In the genomic region with DNA sequence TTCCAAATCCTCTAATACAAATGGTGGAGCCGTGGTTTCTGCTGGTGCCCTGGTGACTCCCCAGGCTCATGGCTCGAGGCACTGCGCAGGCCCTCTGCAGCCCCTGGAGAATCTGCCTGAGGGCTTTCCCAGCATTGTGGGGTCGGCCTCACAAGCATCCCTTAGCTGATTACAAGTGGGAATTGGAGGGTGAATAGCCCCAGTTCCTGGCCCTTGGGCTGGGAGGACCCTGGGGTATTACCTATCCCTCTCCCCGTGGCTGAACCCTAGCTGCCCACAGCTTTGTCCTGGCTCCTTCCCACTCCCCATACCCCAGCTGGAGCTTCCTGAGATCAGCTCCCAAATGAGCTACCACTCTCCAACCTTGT, we compare ENCODE assay signal across 1 cellular context.
TF ChIP-seq lines count a peak whose summit lies in the region.

No MANE protein-coding gene starts in this region.

TF ChIP-seq in H1, 55 proteins besides CTCF, POLR2A, EP300 and RAD21:
- TF ChIP-seq JUND (IDR thresholded peaks at IDR 0.05; ENCODE audit: low read length) = no peak
- TF ChIP-seq RBBP5 (IDR thresholded peaks at IDR 0.05; ENCODE audit: borderline replicate concordance, low read depth, low read length) = no peak
- no peak for TF ChIP-seq RXRA (IDR thresholded peaks at IDR 0.05; ENCODE audit: insufficient read depth, low read depth, low read length)
- TF ChIP-seq CTBP2 (IDR thresholded peaks at IDR 0.05; ENCODE audit: borderline replicate concordance, insufficient read depth, insufficient read length, low read length) = no peak
- TF ChIP-seq POU5F1 (IDR thresholded peaks at IDR 0.05; ENCODE audit: low read depth, low read length) = no peak
- TF ChIP-seq PHF8 (conservative IDR thresholded peaks at IDR 0.05; ENCODE audit: low read depth, low read length) = no peak
- TF ChIP-seq, protein P1, sequence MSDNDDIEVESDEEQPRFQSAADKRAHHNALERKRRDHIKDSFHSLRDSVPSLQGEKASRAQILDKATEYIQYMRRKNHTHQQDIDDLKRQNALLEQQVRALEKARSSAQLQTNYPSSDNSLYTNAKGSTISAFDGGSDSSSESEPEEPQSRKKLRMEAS (IDR thresholded peaks at IDR 0.05) = no peak
- TF ChIP-seq CHD2 (IDR thresholded peaks at IDR 0.05; ENCODE audit: low read length) = no peak
- TF ChIP-seq, protein P2, sequence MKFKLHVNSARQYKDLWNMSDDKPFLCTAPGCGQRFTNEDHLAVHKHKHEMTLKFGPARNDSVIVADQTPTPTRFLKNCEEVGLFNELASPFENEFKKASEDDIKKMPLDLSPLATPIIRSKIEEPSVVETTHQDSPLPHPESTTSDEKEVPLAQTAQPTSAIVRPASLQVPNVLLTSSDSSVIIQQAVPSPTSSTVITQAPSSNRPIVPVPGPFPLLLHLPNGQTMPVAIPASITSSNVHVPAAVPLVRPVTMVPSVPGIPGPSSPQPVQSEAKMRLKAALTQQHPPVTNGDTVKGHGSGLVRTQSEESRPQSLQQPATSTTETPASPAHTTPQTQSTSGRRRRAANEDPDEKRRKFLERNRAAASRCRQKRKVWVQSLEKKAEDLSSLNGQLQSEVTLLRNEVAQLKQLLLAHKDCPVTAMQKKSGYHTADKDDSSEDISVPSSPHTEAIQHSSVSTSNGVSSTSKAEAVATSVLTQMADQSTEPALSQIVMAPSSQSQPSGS (IDR thresholded peaks at IDR 0.05; ENCODE audit: low read length) = no peak
- TF ChIP-seq SIN3A (conservative IDR thresholded peaks at IDR 0.05 in 1 of 2, IDR thresholded peaks at IDR 0.05 in 1 of 2; ENCODE audit: low read depth in 1 of 2, low read length in 2 of 2) = no peak
- no peak for TF ChIP-seq KDM1A (IDR thresholded peaks at IDR 0.05; ENCODE audit: borderline replicate concordance, low read length)
- no peak for TF ChIP-seq GTF2F1 (IDR thresholded peaks at IDR 0.05; ENCODE audit: borderline replicate concordance, low read depth, low read length)
- no peak for TF ChIP-seq YY1 (IDR thresholded peaks at IDR 0.05; ENCODE audit: low read depth, low read length)
- no peak for TF ChIP-seq SAP30 (IDR thresholded peaks at IDR 0.05; ENCODE audit: insufficient read depth, insufficient replicate concordance, low read length)
- no peak for TF ChIP-seq MAFK (IDR thresholded peaks at IDR 0.05; ENCODE audit: low read depth, low read length)
- TF ChIP-seq BCL11A (IDR thresholded peaks at IDR 0.05; ENCODE audit: low read depth in 2 of 2, low read length in 2 of 2) = no peak
- no peak for TF ChIP-seq CBX5 (IDR thresholded peaks at IDR 0.05; ENCODE audit: low read depth, low read length)
- TF ChIP-seq SP2 (IDR thresholded peaks at IDR 0.05; ENCODE audit: low read length) = no peak
